In the genomic region with DNA sequence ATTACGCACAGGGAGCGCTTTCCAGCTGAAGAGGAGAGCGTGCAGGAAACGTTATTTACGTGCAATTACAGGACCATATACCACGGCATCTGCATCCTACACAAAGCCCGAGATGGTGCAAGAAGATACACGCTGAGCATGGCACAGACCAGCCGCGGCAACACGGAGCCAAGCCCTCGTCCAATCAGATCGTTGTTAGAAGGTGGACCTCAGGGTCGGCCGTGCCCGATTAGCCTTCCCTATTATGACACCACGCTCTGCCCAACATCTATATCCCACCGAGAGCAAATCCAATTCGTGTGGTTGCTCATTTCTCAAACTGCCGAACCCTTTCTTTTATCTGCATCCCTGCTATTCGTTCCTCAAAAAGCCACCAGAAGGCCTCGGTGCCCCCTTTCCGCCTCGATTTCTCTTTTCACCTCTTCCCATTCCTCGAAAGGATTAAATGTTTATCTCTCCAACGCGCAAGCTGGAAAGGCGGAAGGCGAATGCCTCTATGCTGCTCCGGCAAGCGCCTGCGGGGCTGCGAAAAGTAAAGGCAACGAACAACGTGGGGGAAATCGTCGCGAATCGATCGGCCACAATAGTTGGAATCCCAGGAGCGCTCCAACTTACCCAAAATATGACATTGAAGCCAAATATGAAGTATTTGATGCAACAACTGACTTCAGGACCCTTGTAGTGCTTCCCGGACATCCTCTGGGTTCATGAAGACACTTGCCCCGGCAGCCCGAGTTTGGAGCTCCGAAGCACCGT, we compare ENCODE assay signal across 7 cellular contexts. TPM values are rescaled to one million over a fixed set of nuclear protein-coding genes. Genes with fewer than 3 reads are reported as not detected.
DNase-seq lines count a peak whose midpoint lies in the region; ATAC-seq and TF ChIP-seq lines count a peak whose summit lies in the region.

No MANE protein-coding gene starts in this region.

- peaks cover 3 to 7% of the 10 kb centered on the region in 2 donors for H3K36me3 Mint-ChIP-seq in activated T-cell treated with anti-CD3 and anti-CD28 coated beads, Interleukin-2, amount 50 U/mL, for 72 hours (ENCODE audit: insufficient read depth in 2 of 2)
- H3K36me3 Mint-ChIP-seq in natural killer cell treated with Interleukin-12 subunit alpha and Interleukin-12 subunit beta and Interleukin-15 and Interleukin-18, amount 100 ng/mL, for 72 hours: no peaks in the 10 kb centered on the region

- H3K36me3 ChIP-seq in thyroid gland: no peaks in the 10 kb centered on the region

- intact Hi-C loops in thyroid gland (cut with DNase I): loop anchor here (10.0 kb wide), 1 partner anchor 183 kb away; no protein-coding TSS in a partner anchor

- H3K9me3 Mint-ChIP-seq in activated T-cell treated with anti-CD3 and anti-CD28 coated beads, Interleukin-2, amount 50 U/mL, for 72 hours: no peaks in the 10 kb centered on the region
- no peaks in the 10 kb centered on the region for H3K9me3 Mint-ChIP-seq in natural killer cell treated with Interleukin-12 subunit alpha and Interleukin-12 subunit beta and Interleukin-15 and Interleukin-18, amount 100 ng/mL, for 72 hours

- 0 to 1% methylated on average over 42 to 46 of the region's 46 CpGs for WGBS in thyroid gland, 2 donors

- peak overlapping the region; percentile 62 for H3K27ac Mint-ChIP-seq in activated T-cell treated with anti-CD3 and anti-CD28 coated beads, Interleukin-2, amount 50 U/mL, for 72 hours
- peak overlapping the region; percentile 59 to 81 for H3K27ac Mint-ChIP-seq in natural killer cell treated with Interleukin-12 subunit alpha and Interleukin-12 subunit beta and Interleukin-15 and Interleukin-18, amount 100 ng/mL, for 72 hours

- H3K27me3 Mint-ChIP-seq in activated T-cell treated with anti-CD3 and anti-CD28 coated beads, Interleukin-2, amount 50 U/mL, for 72 hours (ENCODE audit: low read depth): no peaks in the 10 kb centered on the region
- no peaks in the 10 kb centered on the region for H3K27me3 Mint-ChIP-seq in natural killer cell treated with Interleukin-12 subunit alpha and Interleukin-12 subunit beta and Interleukin-15 and Interleukin-18, amount 100 ng/mL, for 72 hours

- peak overlapping the region; percentile 97 for H3K4me3 ChIP-seq in fibroblast of mammary gland (ENCODE audit: control insufficient read depth, low read depth, low read length)
- H3K4me3 ChIP-seq in thyroid gland (replicated peaks in 1 of 3): peak overlapping the region; percentile 13 to 76 (median 44)

- H3K4me1 Mint-ChIP-seq in activated T-cell treated with anti-CD3 and anti-CD28 coated beads, Interleukin-2, amount 50 U/mL, for 72 hours (ENCODE audit: low read depth): peaks cover 82% of the 10 kb centered on the region
- H3K4me1 Mint-ChIP-seq in natural killer cell treated with Interleukin-12 subunit alpha and Interleukin-12 subunit beta and Interleukin-15 and Interleukin-18, amount 100 ng/mL, for 72 hours (ENCODE audit: low read depth in 2 of 2): peaks cover 40 to 59% of the 10 kb centered on the region in 2 donors

- ATAC-seq in GM18502 (IDR thresholded peaks at IDR 0.05; ENCODE audit: poor library complexity, unreplicated experiment) (peak; percentile 11), HG02938 (IDR thresholded peaks at IDR 0.05; ENCODE audit: unreplicated experiment) (peak; percentile 23)
- peak; percentile 30 to 56 for ATAC-seq in activated T-cell treated with anti-CD3 and anti-CD28 coated beads, Interleukin-2, amount 50 U/mL, for 72 hours (replicated peaks in 1 of 2)
- peak; percentile 59 to 61 for ATAC-seq in natural killer cell treated with Interleukin-12 subunit alpha and Interleukin-12 subunit beta and Interleukin-15 and Interleukin-18, amount 100 ng/mL, for 72 hours

- H3K4me3 Mint-ChIP-seq in activated T-cell treated with anti-CD3 and anti-CD28 coated beads, Interleukin-2, amount 50 U/mL, for 72 hours: peak overlapping the region; percentile 93 to 96
- peak overlapping the region; percentile 96 for H3K4me3 Mint-ChIP-seq in natural killer cell treated with Interleukin-12 subunit alpha and Interleukin-12 subunit beta and Interleukin-15 and Interleukin-18, amount 100 ng/mL, for 72 hours

- H3K27me3 ChIP-seq in thyroid gland: no peaks in the 10 kb centered on the region

- no peaks in the 10 kb centered on the region for H3K9me3 ChIP-seq in thyroid gland

- TF ChIP-seq CTCF in fibroblast of mammary gland (conservative IDR thresholded peaks at IDR 0.05; ENCODE audit: control insufficient read depth, insufficient read depth, low read depth, low read length) (no peak), thyroid gland (IDR thresholded peaks at IDR 0.05) (no peak)

- H3K27ac ChIP-seq in thyroid gland: peak overlapping the region in 2 of 3 donors; percentile 39 to 59

- TF ChIP-seq POLR2A in thyroid gland (IDR thresholded peaks at IDR 0.05): no peak

- DNase-seq in NCI-H526 treated with DMSO at 0.1 percent for 48 hours (lab: John Stamatoyannopoulos, UW) (peak; percentile 68), fibroblast of mammary gland (ENCODE audit: low read depth) (peak; percentile 77), thyroid gland (peak; percentile 40 to 44)
- peak; percentile 54 to 57 for DNase-seq in activated T-cell treated with anti-CD3 and anti-CD28 coated beads, Interleukin-2, amount 50 U/mL, for 72 hours
- DNase-seq in natural killer cell treated with Interleukin-12 subunit alpha and Interleukin-12 subunit beta and Interleukin-15 and Interleukin-18, amount 100 ng/mL, for 72 hours (ENCODE audit: low spot score): peak; percentile 66

- H3K4me1 ChIP-seq in thyroid gland: peaks cover 28 to 39% of the 10 kb centered on the region in 2 donors

RNA-seq across cellular contexts. Expression of a gene that starts 0.7 kb away (rescaled TPM):
- total RNA-seq in activated T-cell treated with anti-CD3 and anti-CD28 coated beads, Interleukin-2, amount 50 U/mL, for 72 hours: 10 to 100 TPM; 19.6 to 22.9 TPM
- total RNA-seq in natural killer cell treated with Interleukin-12 subunit alpha and Interleukin-12 subunit beta and Interleukin-15 and Interleukin-18, amount 100 ng/mL, for 72 hours: 10 to 100 TPM; 22.1 to 24.9 TPM
- total RNA-seq in thyroid gland: 10 to 100 TPM; 26.4 to 48.0 (median 29.1) TPM

Comparison
In these comparisons a context has a peak if more than half of its experiments do, and no peak if none do; other contexts are left out.
1. Peak in every context shown above with its lines: DNase-seq, ATAC-seq, H3K4me3 ChIP-seq and H3K27ac ChIP-seq.